Comparison of ENCODE assay signal across 8 cellular contexts in the genomic region with DNA sequence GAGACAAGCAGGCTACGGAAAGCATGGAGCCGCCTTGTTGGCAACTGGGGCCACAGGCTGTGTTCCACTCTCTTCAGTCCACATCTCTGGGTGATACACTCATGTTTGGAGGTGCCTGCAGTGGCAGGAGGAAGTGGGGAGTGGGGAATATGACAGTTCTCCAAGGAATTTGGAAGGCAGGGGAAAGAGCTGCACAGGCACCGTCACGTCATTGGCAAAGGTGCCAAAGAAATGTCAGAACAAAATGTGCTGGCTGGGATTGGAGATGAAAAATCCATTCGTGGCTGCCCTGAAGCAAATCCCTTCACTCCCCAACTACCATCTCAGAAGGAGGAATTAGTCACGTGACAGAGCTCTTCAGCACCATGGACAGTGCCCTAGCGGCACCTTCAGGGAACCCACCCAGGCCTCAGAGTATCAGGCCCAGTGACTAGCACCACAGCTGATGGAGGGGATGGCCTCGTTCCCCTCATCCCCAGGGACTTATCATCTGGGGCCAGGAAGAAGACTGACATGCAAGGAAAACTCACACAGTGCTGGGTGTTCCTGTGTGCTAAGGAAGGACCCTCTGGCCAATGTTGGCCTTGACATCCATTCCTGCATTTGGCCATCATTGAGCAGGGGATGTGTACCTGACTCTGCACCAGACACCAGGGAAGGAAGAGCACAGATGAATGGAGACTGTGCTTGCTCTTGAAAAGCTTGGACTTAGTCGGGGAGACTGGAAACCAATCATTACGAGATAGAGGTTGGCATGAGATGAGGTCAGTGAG. TPM values are rescaled to one million over a fixed set of nuclear protein-coding genes. Genes with fewer than 3 reads are reported as not detected.
A peak's percentile ranks its signal among the peaks of the same experiment; 100 is the strongest.
DNase-seq lines count a peak whose midpoint lies in the region; ATAC-seq, FAIRE-seq and TF ChIP-seq lines count a peak whose summit lies in the region.

No MANE protein-coding gene starts in this region.

- H3K4me1 ChIP-seq in GM23248 (ENCODE audit: insufficient read depth) (peaks cover 20% of the 10 kb centered on the region), HepG2 (ENCODE audit: insufficient read depth, low read length) (peaks cover 6% of the 10 kb centered on the region; the same call in 1 of the 2 replicates)

- TF ChIP-seq EP300 in HepG2 (IDR thresholded peaks at IDR 0.05; ENCODE audit: low read depth in 2 of 2, low read length in 2 of 2) = no peak
- TF ChIP-seq EP300 in HepG2 (CRISPR knock-in tag; IDR thresholded peaks at IDR 0.05; ENCODE audit: borderline replicate concordance) = no peak

- FAIRE-seq in HepG2 (lab: Jason Lieb, UNC) = no peak

- peaks cover 21% of the 10 kb centered on the region for H3K27me3 ChIP-seq in GM23248 (replicated peaks; ENCODE audit: insufficient read depth)
- H3K27me3 ChIP-seq in HepG2 (ENCODE audit: control insufficient read depth in 1 of 2, insufficient read depth in 2 of 2, low read length in 2 of 2) = peaks cover 2 to 16% of the 10 kb centered on the region in 2 experiments; a peak in 3 of 5 replicates

- CTCF ChIA-PET in HepG2 (lab: Yijun Ruan, JAX; ENCODE audit: low intra/inter-chr PET ratio, low total read pairs) = no interaction called here

- H3K27ac ChIP-seq in GM23248 = no peak overlapping the region
- H3K27ac ChIP-seq in HepG2 (ENCODE audit: extremely low read length, insufficient read depth, low read length) = no peak overlapping the region

- no peak for TF ChIP-seq RAD21 in HepG2 (CRISPR knock-in tag; IDR thresholded peaks at IDR 0.05)

- H3K9ac ChIP-seq in GM23248 = no peak overlapping the region
- no peak overlapping the region for H3K9ac ChIP-seq in HepG2 (ENCODE audit: insufficient read depth, low read depth, low read length)

- H2AFZ ChIP-seq in GM23248 (no peak overlapping the region), HepG2 (ENCODE audit: low read length) (no peak overlapping the region)

- POLR2A ChIA-PET in HepG2 (lab: Yijun Ruan, JAX) = no interaction called here

- intact Hi-C loops in HepG2 (cut with micrococcal nuclease; ENCODE audit: unreplicated experiment) = no loop called here

- ATAC-seq in HepG2 (no peak), HG03460 (IDR thresholded peaks at IDR 0.05; ENCODE audit: unreplicated experiment) (no peak)

- in situ Hi-C loops in GM23248 (cut with MboI) = loop anchor here (10.0 kb wide), 1 partner anchor 153 kb away; no protein-coding TSS in a partner anchor
- in situ Hi-C loops in T47D (cut with HindIII; ENCODE audit: low pct_unique_long_range_greater_than_20kb, low sequenced_read_pairs) = no loop called here
- in situ Hi-C loops in HepG2 (cut with HindIII; ENCODE audit: extremely low pct_ligation_motif_present, low pct_unique_long_range_greater_than_20kb) = no loop called here

- no peaks in the 10 kb centered on the region for H4K20me1 ChIP-seq in GM23248 (ENCODE audit: insufficient read depth)
- no peaks in the 10 kb centered on the region; the same call in 1 of the 2 replicates for H4K20me1 ChIP-seq in HepG2 (ENCODE audit: insufficient read depth, low read length)

- DNase-seq in GM23248 = peak; percentile 62
- peak; percentile 24 for DNase-seq in NOMO-1 treated with dmso at 0.1 percent for 144 hours (lab: John Stamatoyannopoulos, UW; ENCODE audit: unreplicated experiment)
- DNase-seq in T47D (ENCODE audit: low read depth in 1 of 2, low spot score in 1 of 2) = peak; percentile 65 to 90
- no peak for DNase-seq in HepG2 (ENCODE audit: low spot score)
- DNase-seq in COR-L47 (lab: John Stamatoyannopoulos, UW) = no peak
- DNase-seq in GM19240 (ENCODE audit: insufficient read length, low spot score) = no peak
- no peak for DNase-seq in NCI-H526 (lab: John Stamatoyannopoulos, UW)

- WGBS in GM23248 (ENCODE audit: low coverage in 1 of 2, low lambda C conversion rate in 2 of 2, missing lambda C conversion rate in 2 of 2), 2 experiments = 33 to 36% methylated on average over 10 of the region's 10 CpGs
- 10% methylated on average over 9 of the region's 10 CpGs for WGBS in HepG2 (ENCODE audit: low lambda C conversion rate)

- H3K79me2 ChIP-seq in GM23248 (ENCODE audit: insufficient read depth) = no peaks in the 10 kb centered on the region
- no peaks in the 10 kb centered on the region for H3K79me2 ChIP-seq in HepG2 (ENCODE audit: insufficient read depth, low read length)

- no TSS peak for BruUV-seq in HepG2 (replicated peaks; lab: Mats Ljungman, UMichigan)

- H3K9me3 ChIP-seq in GM23248 (ENCODE audit: low read depth) (no peaks in the 10 kb centered on the region), HepG2 (ENCODE audit: low read length) (no peaks in the 10 kb centered on the region)

- no peak for TF ChIP-seq POLR2A in HepG2 (IDR thresholded peaks at IDR 0.05; ENCODE audit: insufficient read depth in 1 of 2, low read depth in 2 of 2, low read length in 2 of 2)

- H3K4me2 ChIP-seq in GM23248 (ENCODE audit: unreplicated experiment) (no peak overlapping the region), HepG2 (ENCODE audit: low read depth, low read length) (no peak overlapping the region)

- TF ChIP-seq CTCF in HepG2 (CRISPR knock-in tag; IDR thresholded peaks at IDR 0.05) = no peak

- H3F3A ChIP-seq in GM23248 (ENCODE audit: insufficient read depth) = 0 out of 2 replicates have a peak, but pooled peaks cover 6% of the 10 kb centered on the region

- H3K9me2 ChIP-seq in GM23248 (ENCODE audit: insufficient read depth) = no peaks in the 10 kb centered on the region

- H3K4me3 ChIP-seq in GM23248 (no peak overlapping the region), HepG2 (replicated peaks in 1 of 3; ENCODE audit: insufficient read depth in 1 of 3, low read depth in 2 of 3, low read length in 3 of 3) (no peak overlapping the region)

- H3K36me3 ChIP-seq in GM23248 (ENCODE audit: low read depth) (no peaks in the 10 kb centered on the region), HepG2 (replicated peaks in 1 of 2; ENCODE audit: control insufficient read depth in 1 of 2, insufficient read depth in 2 of 2, low read length in 2 of 2) (no peaks in the 10 kb centered on the region)

TF ChIP-seq in HepG2, 621 proteins besides CTCF, POLR2A, EP300 and RAD21 (continues in another document):
- TF ChIP-seq, protein P1, sequence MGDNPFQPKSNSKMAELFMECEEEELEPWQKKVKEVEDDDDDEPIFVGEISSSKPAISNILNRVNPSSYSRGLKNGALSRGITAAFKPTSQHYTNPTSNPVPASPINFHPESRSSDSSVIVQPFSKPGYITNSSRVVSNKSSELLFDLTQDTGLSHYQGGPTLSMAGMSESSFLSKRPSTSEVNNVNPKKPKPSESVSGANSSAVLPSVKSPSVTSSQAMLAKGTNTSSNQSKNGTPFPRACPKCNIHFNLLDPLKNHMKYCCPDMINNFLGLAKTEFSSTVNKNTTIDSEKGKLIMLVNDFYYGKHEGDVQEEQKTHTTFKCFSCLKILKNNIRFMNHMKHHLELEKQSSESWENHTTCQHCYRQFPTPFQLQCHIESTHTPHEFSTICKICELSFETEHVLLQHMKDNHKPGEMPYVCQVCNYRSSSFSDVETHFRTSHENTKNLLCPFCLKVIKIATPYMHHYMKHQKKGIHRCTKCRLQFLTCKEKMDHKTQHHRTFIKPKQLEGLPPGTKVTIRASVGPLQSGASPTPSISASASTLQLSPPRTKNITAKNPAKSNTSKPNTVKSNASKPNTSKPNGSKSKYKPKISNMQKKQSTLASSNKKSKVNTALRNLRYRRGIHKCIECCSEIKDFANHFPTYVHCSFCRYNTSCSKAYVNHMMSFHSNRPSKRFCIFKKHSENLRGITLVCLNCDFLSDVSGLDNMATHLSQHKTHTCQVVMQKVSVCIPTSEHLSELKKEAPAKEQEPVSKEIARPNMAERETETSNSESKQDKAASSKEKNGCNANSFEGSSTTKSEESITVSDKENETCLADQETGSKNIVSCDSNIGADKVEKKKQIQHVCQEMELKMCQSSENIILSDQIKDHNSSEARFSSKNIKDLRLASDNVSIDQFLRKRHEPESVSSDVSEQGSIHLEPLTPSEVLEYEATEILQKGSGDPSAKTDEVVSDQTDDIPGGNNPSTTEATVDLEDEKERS (CRISPR knock-in tag; IDR thresholded peaks at IDR 0.05) = no peak
- no peak for TF ChIP-seq PAF1 (CRISPR knock-in tag; IDR thresholded peaks at IDR 0.05)

RNA-seq across cellular contexts. Expression of a gene that starts 48.5 kb away (rescaled TPM):
- total RNA-seq in GM23248 (2014; rRNA removed; shearing (Covaris generic)) = 2.3 and 3.7 TPM in 2 replicates
- polyA plus RNA-seq in GM23248 (2016; fragmentation: Nextera tagmentation; extraction: Ambion mirVana) = 0.24 TPM in 2 replicates
- total RNA-seq in HepG2 (2016; rRNA removed; fragmentation: Illumina TruSeq; extraction: Trizol) = 4.1 and 4.7 TPM in 2 replicates
- total RNA-seq in HepG2 (2016; cell fraction: cytosol; rRNA removed; fragmentation: Illumina TruSeq; extraction: Trizol; ENCODE audit: low read depth) = 1.5 and 1.8 TPM in 2 replicates
- total RNA-seq in HepG2 (2016; cell fraction: insoluble cytoplasmic fraction; rRNA removed; fragmentation: Illumina TruSeq; extraction: Trizol) = 3.4 and 4.3 TPM in 2 replicates
- 3.9 and 5.2 TPM in 2 replicates for total RNA-seq in HepG2 (2016; cell fraction: membrane; rRNA removed; fragmentation: Illumina TruSeq; extraction: Trizol)
- 4.6 and 6.1 TPM in 2 replicates for total RNA-seq in HepG2 (2016; cell fraction: nucleus; rRNA removed; fragmentation: Illumina TruSeq; extraction: Trizol)
- polyA plus RNA-seq in HepG2 (2011; rRNA removed) = 3.3 and 3.4 TPM in 2 replicates
- 2.0 and 2.7 TPM in 2 replicates for polyA plus RNA-seq in HepG2 (2011; cell fraction: cytosol; rRNA removed)
- 6.4 and 6.7 TPM in 2 replicates for polyA plus RNA-seq in HepG2 (2011; cell fraction: nucleus; rRNA removed)
- 2.3 and 2.4 TPM in 2 replicates for polyA plus RNA-seq in HepG2 (2012)
- 0.77 and 0.81 TPM in 2 replicates for polyA plus RNA-seq in HepG2 (2016; cell fraction: cytosol; fragmentation: Illumina TruSeq; extraction: Trizol; ENCODE audit: low read depth)
- 2.8 and 4.0 TPM in 2 replicates for polyA plus RNA-seq in HepG2 (2016; cell fraction: insoluble cytoplasmic fraction; fragmentation: Illumina TruSeq; extraction: Trizol; ENCODE audit: low read depth)
- polyA plus RNA-seq in HepG2 (2016; cell fraction: membrane; fragmentation: Illumina TruSeq; extraction: Trizol; ENCODE audit: low read depth) = 2.1 and 2.4 TPM in 2 replicates
- polyA plus RNA-seq in HepG2 (2016; cell fraction: nucleus; fragmentation: Illumina TruSeq; extraction: Trizol; ENCODE audit: insufficient read depth, low read depth) = 7.1 and 7.4 TPM in 2 replicates
- 7.8 and 17.5 TPM in 2 replicates for polyA minus RNA-seq in HepG2 (2011; rRNA and poly(A)+ RNA removed; ENCODE audit: low replicate concordance)
- polyA minus RNA-seq in HepG2 (2011; cell fraction: cytosol; rRNA and poly(A)+ RNA removed) = 3.5 and 6.2 TPM in 2 replicates
- 5.0 and 7.6 TPM in 2 replicates for polyA minus RNA-seq in HepG2 (2011; cell fraction: nucleus; rRNA and poly(A)+ RNA removed)

Comparison
In these comparisons a context has a peak if more than half of its experiments do, and no peak if none do; other contexts are left out.
1. DNase-seq: peak in GM23248 (single experiment), NOMO-1 treated with dmso at 0.1 percent for 144 hours (single experiment) and T47D (2 of 2); none in HepG2 (single experiment), COR-L47 (single experiment), GM19240 (single experiment) and NCI-H526 (0 of 2).